In genomic region chr17:78143214-78144145, GRCh38 we compare ENCODE assay signal across 13 cellular contexts. TPM values are rescaled to one million over a fixed set of nuclear protein-coding genes. Genes with fewer than 3 reads are reported as not detected.
DNase-seq lines count a peak whose midpoint lies in the region; ATAC-seq and TF ChIP-seq lines count a peak whose summit lies in the region.
"Had no signal": no experiment of that assay in that cellular context is flagged by ENCODE, and none has a peak within 500 bp of the region (broad histone marks: within the 10 kb centered on the region; RNA-seq: fewer than 3 reads in every experiment).

No MANE protein-coding gene starts in this region.

- no peaks in the 10 kb centered on the region for H3K9me3 ChIP-seq in gastrocnemius medialis

- H3K4me3 Mint-ChIP-seq in CD14-positive monocyte (peak overlapping the region in 1 of 2 donors; percentile 72), nephron progenitor cell (no peak overlapping the region)
- H3K4me3 Mint-ChIP-seq in dendritic cell treated with granulocyte-macrophage colony-stimulating factor and Interleukin-4, amounts not matched to agents 40 ng/mL and 50 ng/mL, for 4 days, result peak overlapping the region; percentile 17
- H3K4me3 Mint-ChIP-seq: activated naive CD4-positive, alpha-beta T cell treated with anti-CD3 and anti-CD28 coated beads for 36 hours had no signal

- H3K4me1 Mint-ChIP-seq in CD14-positive monocyte (peaks cover 70% of the 10 kb centered on the region), nephron progenitor cell (peaks cover 45% of the 10 kb centered on the region)
- peaks cover 95% of the 10 kb centered on the region for H3K4me1 Mint-ChIP-seq in dendritic cell treated with granulocyte-macrophage colony-stimulating factor and Interleukin-4, amounts not matched to agents 40 ng/mL and 50 ng/mL, for 4 days (ENCODE audit: low read depth)

- peaks cover 15 to 28% of the 10 kb centered on the region in 2 donors for H3K4me1 ChIP-seq in gastrocnemius medialis

- in situ Hi-C loops in gastrocnemius medialis (cut with MboI; ENCODE audit: low sequenced_read_pairs in 4 of 4), result no loop called here

- H3K27ac ChIP-seq in HL-60 (replicated peaks), result peak overlapping the region; percentile 52
- H3K27ac ChIP-seq in gastrocnemius medialis, result peak overlapping the region in 2 of 4 donors; percentile 12 to 29

- TF ChIP-seq POLR2A in gastrocnemius medialis (IDR thresholded peaks at IDR 0.05), result no peak

- H3K36me3 Mint-ChIP-seq in CD14-positive monocyte (peaks cover 11 to 28% of the 10 kb centered on the region in 2 donors), nephron progenitor cell (ENCODE audit: low read depth) (no peaks in the 10 kb centered on the region)
- H3K36me3 Mint-ChIP-seq in dendritic cell treated with granulocyte-macrophage colony-stimulating factor and Interleukin-4, amounts not matched to agents 40 ng/mL and 50 ng/mL, for 4 days (ENCODE audit: low read depth), result peaks cover 26% of the 10 kb centered on the region

- H3K4me3 ChIP-seq in HL-60 (replicated peaks; ENCODE audit: insufficient read depth, low read length), result no peak overlapping the region
- no peak overlapping the region for H3K4me3 ChIP-seq in gastrocnemius medialis

- DNase-seq in CD14-positive monocyte (ENCODE audit: low spot score) (no peak), HL-60 (ENCODE audit: low read depth in 1 of 2, low spot score in 1 of 2) (no peak), nephron progenitor cell (no peak), NCI-H1436 (lab: John Stamatoyannopoulos, UW) (no peak), EL (no peak), gastrocnemius medialis (no peak)
- no peak for DNase-seq in activated CD8-positive, alpha-beta memory T cell treated with anti-CD3 and anti-CD28 coated beads, Interleukin-2, amount 50 U/mL, for 4 hours
- DNase-seq: activated CD4-positive, alpha-beta T cell treated with anti-CD3 and anti-CD28 coated beads for 1 hour; activated naive CD4-positive, alpha-beta T cell treated with anti-CD3 and anti-CD28 coated beads for 36 hours; NCI-H2227 treated with DMSO at 0.1 percent for 48 hours had no signal

- ATAC-seq in gastrocnemius medialis, result no peak

- H3K27ac Mint-ChIP-seq in CD14-positive monocyte (peak overlapping the region; percentile 78 to 93 (median 88)), nephron progenitor cell (peak overlapping the region; percentile 83)
- peak overlapping the region; percentile 89 for H3K27ac Mint-ChIP-seq in dendritic cell treated with granulocyte-macrophage colony-stimulating factor and Interleukin-4, amounts not matched to agents 40 ng/mL and 50 ng/mL, for 4 days
- H3K27ac Mint-ChIP-seq: activated naive CD4-positive, alpha-beta T cell treated with anti-CD3 and anti-CD28 coated beads for 36 hours had no signal

- H3K27me3 Mint-ChIP-seq in CD14-positive monocyte (ENCODE audit: low read depth in 3 of 3) (peaks cover 0 to 1% (median 0%) of the 10 kb centered on the region in 3 donors), nephron progenitor cell (ENCODE audit: low read depth, poor library complexity) (peaks cover 9% of the 10 kb centered on the region)
- peaks cover under 1% of the 10 kb centered on the region for H3K27me3 Mint-ChIP-seq in dendritic cell treated with granulocyte-macrophage colony-stimulating factor and Interleukin-4, amounts not matched to agents 40 ng/mL and 50 ng/mL, for 4 days

- no peaks in the 10 kb centered on the region for H3K9me3 Mint-ChIP-seq in CD14-positive monocyte
- no peaks in the 10 kb centered on the region for H3K9me3 Mint-ChIP-seq in dendritic cell treated with granulocyte-macrophage colony-stimulating factor and Interleukin-4, amounts not matched to agents 40 ng/mL and 50 ng/mL, for 4 days
- no peaks in the 10 kb centered on the region for H3K9me3 Mint-ChIP-seq in nephron progenitor cell
- H3K9me3 Mint-ChIP-seq: activated naive CD4-positive, alpha-beta T cell treated with anti-CD3 and anti-CD28 coated beads for 36 hours had no signal

- H3K27me3 ChIP-seq in HL-60 (ENCODE audit: insufficient read depth, poor library complexity, severe bottlenecking), result no peaks in the 10 kb centered on the region
- no peaks in the 10 kb centered on the region for H3K27me3 ChIP-seq in gastrocnemius medialis

- TF ChIP-seq CTCF in CD14-positive monocyte (IDR thresholded peaks at IDR 0.05), result no peak
- TF ChIP-seq CTCF in HL-60 (IDR thresholded peaks at IDR 0.05; ENCODE audit: insufficient read depth, low read length), result no peak
- TF ChIP-seq CTCF in nephron progenitor cell (IDR thresholded peaks at IDR 0.05), result no peak
- TF ChIP-seq CTCF in gastrocnemius medialis (IDR thresholded peaks at IDR 0.05 in 4 of 5, conservative IDR thresholded peaks at IDR 0.05 in 1 of 5), result no peak

- intact Hi-C loops in CD14-positive monocyte (cut with micrococcal nuclease) (loop anchor here in 1 of 2 donors (5.0 kb wide), 1 partner anchor 44 kb away; the partner anchor contains the start of genes AFMID and TK1), gastrocnemius medialis (cut with DNase I; ENCODE audit: low total_unique reads) (no loop called here)
- intact Hi-C loops in dendritic cell treated with granulocyte-macrophage colony-stimulating factor and Interleukin-4, amounts not matched to agents 40 ng/mL and 50 ng/mL, for 4 days (cut with micrococcal nuclease), result loop anchor here (1.0 kb wide), 1 partner anchor 31 kb away; no protein-coding TSS in a partner anchor

- no peaks in the 10 kb centered on the region for H3K36me3 ChIP-seq in gastrocnemius medialis

RNA-seq across cellular contexts. Expression of gene C17orf99, which starts 2.7 kb away (rescaled TPM):
- polyA plus RNA-seq in CD14-positive monocyte, result not detected
- total RNA-seq in gastrocnemius medialis, result not detected
- total RNA-seq: activated naive CD4-positive, alpha-beta T cell treated with anti-CD3 and anti-CD28 coated beads for 36 hours; glomerular endothelial cell; mononuclear cell had no signal

RNA-seq across cellular contexts. Expression of gene TMC8, which starts 12.9 kb away (rescaled TPM):
- 10 to 100 TPM; 13.3 to 15.1 TPM for polyA plus RNA-seq in CD14-positive monocyte
- total RNA-seq in gastrocnemius medialis, result 1 to 10 TPM in 1 of 4 donors, under 1 TPM in 2, not detected in 1; 0.18 to 1.6 (median 0.65) TPM

RNA-seq across cellular contexts. Expression of gene TMC6, which starts 14.9 kb away (rescaled TPM):
- 10 to 100 TPM; 60.1 to 79.2 TPM for polyA plus RNA-seq in CD14-positive monocyte
- 1 to 10 TPM in 3 of 4 donors, under 1 TPM in 1; 0.27 to 4.9 (median 2.6) TPM for total RNA-seq in gastrocnemius medialis

RNA-seq across cellular contexts. Expression of gene SYNGR2, which starts 24.9 kb away (rescaled TPM):
- 100 to 1,000 TPM; 350 to 402 TPM for polyA plus RNA-seq in CD14-positive monocyte
- total RNA-seq in gastrocnemius medialis, result 100 to 1,000 TPM; 104 to 218 (median 163) TPM

RNA-seq across cellular contexts. Expression of gene TK1, which starts 43.4 kb away (rescaled TPM):
- 1 to 10 TPM; 1.4 to 2.0 TPM for polyA plus RNA-seq in CD14-positive monocyte
- total RNA-seq in gastrocnemius medialis, result 1 to 10 TPM in 1 of 4 donors, under 1 TPM in 3; 0.22 to 2.1 (median 0.60) TPM
